24 cellular contexts compared by ENCODE assay signal in genomic region chr12:17866802-17867201, GRCh38.
DNase-seq lines count a peak whose midpoint lies in the region; ATAC-seq, FAIRE-seq and TF ChIP-seq lines count a peak whose summit lies in the region.
"Had no signal": no experiment of that assay in that cellular context is flagged by ENCODE, and none has a peak within 500 bp of the region (broad histone marks: within the 10 kb centered on the region; RNA-seq: fewer than 3 reads in every experiment).

No MANE protein-coding gene starts in this region.

- H2AFZ ChIP-seq in GM12878 (ENCODE audit: control insufficient read depth, low read depth, low read length), result no peak overlapping the region

- in situ Hi-C loops in GM12878 (cut with MboI), result loop anchor here (5.0 kb wide), 1 partner anchor 90 kb away; no protein-coding TSS in a partner anchor

- TF ChIP-seq CTCF in HEK293 (tag by site-specific recombination; IDR thresholded peaks at IDR 0.05) (no peak), GM12878 (IDR thresholded peaks at IDR 0.05 in 2 of 3, conservative IDR thresholded peaks at IDR 0.05 in 1 of 3; ENCODE audit: control insufficient read depth in 2 of 3, extremely low read depth in 1 of 3, insufficient read depth in 1 of 3, low read depth in 3 of 3, low read length in 3 of 3) (no peak)

- no peak for DNase-seq in GM12878 (ENCODE audit: low read depth, low spot score)
- DNase-seq in frontal cortex (ENCODE audit: low spot score in 2 of 2), result no peak
- DNase-seq in HEK293T (ENCODE audit: extremely low spot score), result no peak
- no peak for DNase-seq in ureter (ENCODE audit: low spot score)
- DNase-seq: 8988T; ACHN; BE2C; C1 segment of cervical spinal cord; CD4-positive, alpha-beta memory T cell; CD4-positive, CD25-positive, alpha-beta regulatory T cell; CD8-positive, alpha-beta memory T cell; COR-L47; DMS 273 treated with DMSO at 0.1 percent for 48 hours; DMS153; DMS53; DMS79; DND-41; EL; GDM1 had no signal

- H3K9me3 ChIP-seq in HEK293 (ENCODE audit: control insufficient read depth, insufficient read depth, low read depth, low read length) (no peaks in the 10 kb centered on the region), GM12878 (replicated peaks; ENCODE audit: control insufficient read depth, insufficient read depth, low read length) (no peaks in the 10 kb centered on the region; the same call in 1 of the 3 replicates)
- H3K9me3 ChIP-seq: BE2C, BLaER1 had no signal

- no peaks in the 10 kb centered on the region for H4K20me1 ChIP-seq in GM12878 (ENCODE audit: control insufficient read depth, insufficient read depth)
- H4K20me1 ChIP-seq: BLaER1 had no signal

- no peak for TF ChIP-seq EP300 in GM12878 (IDR thresholded peaks at IDR 0.05; ENCODE audit: borderline replicate concordance in 1 of 2, control insufficient read depth in 1 of 2, low read depth in 2 of 2, low read length in 2 of 2)

- no peak for TF ChIP-seq POLR2A in GM12878 (IDR thresholded peaks at IDR 0.05; ENCODE audit: low read depth, low read length)

- H3K36me3 ChIP-seq in HEK293 (ENCODE audit: control insufficient read depth in 2 of 2, insufficient read depth in 1 of 2, low read length in 2 of 2) (no peaks in the 10 kb centered on the region), GM12878 (ENCODE audit: control insufficient read depth in 2 of 2, insufficient read depth in 2 of 2, low read length in 1 of 2) (no peaks in the 10 kb centered on the region)
- H3K36me3 ChIP-seq: BE2C, BLaER1 had no signal

- no peaks in the 10 kb centered on the region for H3K4me1 ChIP-seq in HEK293 (ENCODE audit: control insufficient read depth, insufficient read depth, low read length)
- H3K4me1 ChIP-seq in GM12878 (ENCODE audit: control insufficient read depth, insufficient read depth, low read length), result no peaks in the 10 kb centered on the region
- H3K4me1 ChIP-seq: BE2C, BLaER1 had no signal

- CTCF ChIA-PET in HEK293 (lab: Yijun Ruan, JAX) (interaction anchor here (0.7 kb wide), 1 partner anchor 162 kb away, joined by 3 read pairs; no protein-coding TSS in a partner anchor), GM12878 (lab: Yijun Ruan, JAX) (no interaction called here), HEK293T (lab: Yijun Ruan, JAX) (no interaction called here)

- H3K27ac ChIP-seq in HEK293 (ENCODE audit: extremely low read depth, low read depth, low read length) (no peak overlapping the region), GM12878 (ENCODE audit: control insufficient read depth, insufficient read depth) (no peak overlapping the region)
- H3K27ac ChIP-seq: BLaER1 had no signal

- ATAC-seq in GM12878, result no peak
- no peak for ATAC-seq in GM21515 (IDR thresholded peaks at IDR 0.05; ENCODE audit: unreplicated experiment)

- WGBS in GM12878 (ENCODE audit: insufficient coverage, insufficient replicate concordance, low lambda C conversion rate, missing lambda C conversion rate), result 3% methylated on average over 2 of the region's 2 CpGs

- no peak overlapping the region for H3K4me2 ChIP-seq in GM12878 (ENCODE audit: control insufficient read depth, insufficient read depth)
- H3K4me2 ChIP-seq: BLaER1 had no signal

- no peaks in the 10 kb centered on the region for H3K27me3 ChIP-seq in GM12878 (replicated peaks in 1 of 2; ENCODE audit: control insufficient read depth in 2 of 2, insufficient read depth in 2 of 2, low read length in 1 of 2)
- H3K27me3 ChIP-seq: BE2C, BLaER1 had no signal

- H3K9ac ChIP-seq in GM12878 (ENCODE audit: control insufficient read depth, insufficient read depth, low read length), result no peak overlapping the region
- H3K9ac ChIP-seq: BLaER1 had no signal

- FAIRE-seq in GM12878 (lab: Jason Lieb, UNC) (no peak), frontal cortex (lab: Jason Lieb, UNC) (peak; percentile 10)
- FAIRE-seq: GM12891, GM19239 had no signal

- TF ChIP-seq RAD21 in GM12878 (IDR thresholded peaks at IDR 0.05; ENCODE audit: insufficient read depth, low read depth, low read length), result no peak

- SMC1A ChIA-PET in GM12878 (lab: Charles Lee; ENCODE audit: uncharacterized antibody, unreplicated experiment), result interaction anchor here (0.7 to 1.0 kb wide), 3 partner anchors 9 to 1354 kb away, joined by 3 read pairs; no protein-coding TSS in a partner anchor

- BruUV-seq in GM12878 (replicated peaks; lab: Mats Ljungman, UMichigan), result no TSS peak

- POLR2A ChIA-PET in HEK293 (lab: Yijun Ruan, JAX) (no interaction called here), GM12878 (lab: Charles Lee) (no interaction called here), HEK293T (lab: Yijun Ruan, JAX) (no interaction called here)

- RAD21 ChIA-PET in GM12878 (lab: Charles Lee; ENCODE audit: unreplicated experiment), result no interaction called here

- intact Hi-C loops in GM12878 (cut with micrococcal nuclease; ENCODE audit: unreplicated experiment), result no loop called here

- no peak overlapping the region for H3K4me3 ChIP-seq in HEK293 (ENCODE audit: low read depth, low read length)
- no peak overlapping the region for H3K4me3 ChIP-seq in GM12878
- H3K4me3 ChIP-seq: BLaER1 had no signal

- H3K79me2 ChIP-seq in GM12878 (ENCODE audit: control insufficient read depth, insufficient read depth, low read length), result no peaks in the 10 kb centered on the region

TF ChIP-seq in HEK293, 187 proteins besides CTCF, POLR2A, EP300 and RAD21:
- TF ChIP-seq ZNF311 (tag by site-specific recombination; IDR thresholded peaks at IDR 0.05; ENCODE audit: borderline replicate concordance), result no peak
- TF ChIP-seq ATF2 (tag by site-specific recombination; IDR thresholded peaks at IDR 0.05; ENCODE audit: low read depth), result peak; percentile 62; the same call in 1 of the 2 replicates

TF ChIP-seq in GM12878, 131 proteins besides CTCF, POLR2A, EP300 and RAD21:
- TF ChIP-seq ATF7 (IDR thresholded peaks at IDR 0.05; ENCODE audit: low read depth), result peak; percentile 40; the same call in 1 of the 2 replicates
- no peak for TF ChIP-seq CREM (IDR thresholded peaks at IDR 0.05; ENCODE audit: low read depth)
- TF ChIP-seq POLR2AphosphoS5 (IDR thresholded peaks at IDR 0.05; ENCODE audit: low read length), result no peak
- no peak for TF ChIP-seq SMAD5 (IDR thresholded peaks at IDR 0.05; ENCODE audit: low read depth)

TF ChIP-seq in HEK293T, 16 proteins besides CTCF, POLR2A, EP300 and RAD21:
- no peak for TF ChIP-seq ARNT (IDR thresholded peaks at IDR 0.05)
- no peak for TF ChIP-seq TARDBP (IDR thresholded peaks at IDR 0.05)
- no peak for TF ChIP-seq BHLHE40 (IDR thresholded peaks at IDR 0.05; ENCODE audit: borderline replicate concordance)
- no peak for TF ChIP-seq PKNOX1 (IDR thresholded peaks at IDR 0.05)
- no peak for TF ChIP-seq SUZ12 (IDR thresholded peaks at IDR 0.05)
- TF ChIP-seq FOXA1 (IDR thresholded peaks at IDR 0.05), result no peak
- TF ChIP-seq FOXM1 (IDR thresholded peaks at IDR 0.05; ENCODE audit: borderline replicate concordance), result no peak
- TF ChIP-seq SP1 (IDR thresholded peaks at IDR 0.05), result no peak
- no peak for TF ChIP-seq FOXK2 (IDR thresholded peaks at IDR 0.05)

Comparison
In these comparisons a context has a peak if more than half of its experiments do, and no peak if none do; other contexts are left out.
1. Of the 9 proteins assayed by ChIP-seq in both HEK293 and GM12878: peak only in HEK293: ATF2; only in GM12878: none; in both: none; in neither: 8.